Comparison of ENCODE assay signal across 8 cellular contexts in the genomic region with DNA sequence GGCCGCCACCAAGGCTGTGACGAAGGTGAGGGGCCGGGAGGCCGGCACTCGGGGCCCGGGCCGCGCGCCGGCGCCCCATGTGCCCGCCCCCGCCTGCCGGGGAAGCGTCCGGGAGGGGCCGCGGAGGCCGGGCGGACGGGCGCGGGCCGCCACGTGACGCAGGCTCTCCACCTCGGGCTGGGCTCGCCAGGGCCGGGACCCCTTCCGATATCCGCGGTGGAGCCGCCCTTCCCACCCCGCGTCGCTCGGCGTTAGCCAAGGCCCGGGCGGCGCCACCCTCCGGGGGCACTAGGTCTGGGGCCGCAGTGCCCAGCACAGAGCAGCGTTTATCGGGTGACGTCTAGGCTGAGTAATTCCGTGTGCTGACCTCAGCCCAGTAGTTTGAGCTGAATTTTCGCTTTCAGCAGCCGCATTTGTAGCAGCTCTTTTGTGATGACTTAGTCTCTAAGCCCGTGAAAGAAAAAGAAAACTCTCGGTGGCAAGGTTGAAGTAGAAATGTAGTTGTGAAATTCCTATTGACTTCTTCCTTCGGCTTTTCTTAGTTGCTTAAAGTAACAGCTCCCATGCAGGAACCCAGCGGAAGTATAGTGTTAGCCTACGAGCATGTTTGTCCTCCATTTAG. TPM values are rescaled to one million over a fixed set of nuclear protein-coding genes. Genes with fewer than 3 reads are reported as not detected.
A peak's percentile ranks its signal among the peaks of the same experiment; 100 is the strongest.
DNase-seq lines count a peak whose midpoint lies in the region; ATAC-seq, FAIRE-seq and TF ChIP-seq lines count a peak whose summit lies in the region.

No MANE protein-coding gene starts in this region.

- peak overlapping the region; percentile 81 for H3K4me3 ChIP-seq in bronchial epithelial cell (ENCODE audit: low read depth, low read length)
- H3K4me3 ChIP-seq in kidney (ENCODE audit: low read length in 2 of 2): peak overlapping the region; percentile 83 to 91

- TF ChIP-seq CTCF in bronchial epithelial cell (IDR thresholded peaks at IDR 0.05; ENCODE audit: insufficient read depth, low read length, severe bottlenecking) (no peak), kidney (IDR thresholded peaks at IDR 0.05; ENCODE audit: borderline replicate concordance, extremely low read depth, insufficient read depth) (peak; percentile 6)

- no peak for FAIRE-seq in bronchial epithelial cell (lab: Jason Lieb, UNC)
- no peak for FAIRE-seq in kidney (lab: Jason Lieb, UNC)

- no peaks in the 10 kb centered on the region for H3K27me3 ChIP-seq in bronchial epithelial cell (ENCODE audit: control insufficient read depth, insufficient read depth, low read length)

- H3K4me1 Mint-ChIP-seq in T-helper 1 cell treated with Interleukin-12 subunit alpha and Interleukin-12 subunit beta and Interleukin-4 antibody, amounts not matched to agents 30 μg/mL and 1 μg/mL, for 36 hours (ENCODE audit: low read depth): peaks cover 54% of the 10 kb centered on the region

- ATAC-seq in GM18858 (IDR thresholded peaks at IDR 0.05; ENCODE audit: unreplicated experiment) (peak; percentile 20), HG03064 (IDR thresholded peaks at IDR 0.05; ENCODE audit: low read depth, unreplicated experiment) (peak; percentile 33)

- peaks cover 36% of the 10 kb centered on the region for H3K36me3 Mint-ChIP-seq in T-helper 1 cell treated with Interleukin-12 subunit alpha and Interleukin-12 subunit beta and Interleukin-4 antibody, amounts not matched to agents 30 μg/mL and 1 μg/mL, for 36 hours (ENCODE audit: low read depth)

- peak overlapping the region; percentile 96 for H3K27ac Mint-ChIP-seq in T-helper 1 cell treated with Interleukin-12 subunit alpha and Interleukin-12 subunit beta and Interleukin-4 antibody, amounts not matched to agents 30 μg/mL and 1 μg/mL, for 36 hours

- intact Hi-C loops in kidney (cut with DNase I): no loop called here

- peak overlapping the region; percentile 95 for H3K27ac ChIP-seq in kidney (ENCODE audit: low read depth in 2 of 2, low read length in 2 of 2)

- peaks cover 19 to 21% of the 10 kb centered on the region in 2 donors for H3K4me1 ChIP-seq in kidney (ENCODE audit: control insufficient read depth in 1 of 2, insufficient read depth in 1 of 2, low read depth in 1 of 2, low read length in 2 of 2)

- peaks cover 10% of the 10 kb centered on the region for H3K36me3 ChIP-seq in bronchial epithelial cell (ENCODE audit: control insufficient read depth, insufficient read depth, low read length)
- peaks cover 6 to 9% of the 10 kb centered on the region in 2 donors for H3K36me3 ChIP-seq in kidney (ENCODE audit: control insufficient read depth in 1 of 2, insufficient read depth in 2 of 2, low read length in 2 of 2)

- peak overlapping the region; percentile 92 to 97 for H3K9ac ChIP-seq in kidney (ENCODE audit: low read length in 2 of 2)

- H3K9me3 Mint-ChIP-seq in T-helper 1 cell treated with Interleukin-12 subunit alpha and Interleukin-12 subunit beta and Interleukin-4 antibody, amounts not matched to agents 30 μg/mL and 1 μg/mL, for 36 hours: no peaks in the 10 kb centered on the region

- no peaks in the 10 kb centered on the region for H3K9me3 ChIP-seq in kidney (ENCODE audit: control insufficient read depth in 1 of 2, low read length in 2 of 2)

- H3K4me3 Mint-ChIP-seq in T-helper 1 cell treated with Interleukin-12 subunit alpha and Interleukin-12 subunit beta and Interleukin-4 antibody, amounts not matched to agents 30 μg/mL and 1 μg/mL, for 36 hours: peak overlapping the region; percentile 94

- peak; percentile 59 for DNase-seq in bronchial epithelial cell (ENCODE audit: low read depth)
- DNase-seq in kidney: peak; percentile 93
- DNase-seq in stimulated activated CD4-positive, alpha-beta T cell treated with anti-CD3 and anti-CD28 coated beads, Interleukin-1b, Interleukin-23, amount 100 ng/mL, for 4 hours (ENCODE audit: low read depth in 2 of 2): peak; percentile 42 to 62
- DNase-seq in UCSD-AML1 (lab: John Stamatoyannopoulos, UW; ENCODE audit: unreplicated experiment): no peak
- no peak for DNase-seq in NCI-H146 (lab: John Stamatoyannopoulos, UW)

- no peaks in the 10 kb centered on the region for H3K27me3 Mint-ChIP-seq in T-helper 1 cell treated with Interleukin-12 subunit alpha and Interleukin-12 subunit beta and Interleukin-4 antibody, amounts not matched to agents 30 μg/mL and 1 μg/mL, for 36 hours (ENCODE audit: low read depth)

RNA-seq across cellular contexts. Expression of gene CDV3, which starts 0.9 kb away (rescaled TPM):
- total RNA-seq in bronchial epithelial cell (178 and 232 TPM in 2 replicates), kidney (154 TPM)
- 53.2 TPM for polyA plus RNA-seq in kidney (ENCODE audit: insufficient read depth, low read depth, low replicate concordance)

Comparison
In these comparisons a context has a peak if more than half of its experiments do, and no peak if none do; other contexts are left out.
1. DNase-seq: peak in bronchial epithelial cell (single experiment), kidney (single experiment) and stimulated activated CD4-positive, alpha-beta T cell treated with anti-CD3 and anti-CD28 coated beads, Interleukin-1b, Interleukin-23, amount 100 ng/mL, for 4 hours (2 of 2); none in UCSD-AML1 (single experiment) and NCI-H146 (single experiment).